In the genomic region with DNA sequence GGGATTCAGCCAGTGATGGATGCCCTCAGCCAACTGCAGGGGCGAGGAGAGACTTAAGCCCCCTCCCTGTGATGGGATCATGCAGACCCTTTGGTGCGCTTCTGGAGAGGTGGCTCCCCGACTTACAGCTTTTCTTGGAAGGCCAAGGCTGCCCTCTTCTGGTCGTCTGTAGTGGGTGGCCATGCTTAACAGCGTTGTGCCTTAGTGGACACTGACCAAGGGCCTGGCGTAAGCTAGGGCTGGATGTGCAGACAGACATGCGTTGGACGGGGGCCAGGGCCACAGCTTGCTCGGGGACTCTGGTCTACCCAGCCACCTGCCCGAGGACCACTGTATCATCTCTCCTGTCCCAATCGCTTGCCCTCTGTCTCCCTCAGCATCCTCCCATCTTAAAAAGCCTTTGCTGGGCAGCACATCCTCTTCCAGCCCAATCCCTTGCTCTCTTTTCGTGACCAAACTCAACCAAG, we compare ENCODE assay signal across 1 cellular context.
A peak's percentile ranks its signal among the peaks of the same experiment; 100 is the strongest.
TF ChIP-seq lines count a peak whose summit lies in the region.

No MANE protein-coding gene starts in this region.

TF ChIP-seq in HepG2, 621 proteins besides CTCF, POLR2A, EP300 and RAD21 (continued from another document):
- TF ChIP-seq ZNF687 (CRISPR knock-in tag; IDR thresholded peaks at IDR 0.05) (peak; percentile 30; the same call in 1 of the 2 replicates), ZBTB4 (CRISPR knock-in tag; IDR thresholded peaks at IDR 0.05; ENCODE audit: borderline replicate concordance) (0 out of 2 replicates have a peak, but pooled peaks have one; percentile 34), XRCC5 (optimal IDR thresholded peaks at IDR 0.05; ENCODE audit: low read length) (peak; percentile 32), SMC3 (IDR thresholded peaks at IDR 0.05; ENCODE audit: low read length) (peak; percentile 55; the same call in 1 of the 2 replicates), FOSL2 (CRISPR knock-in tag; IDR thresholded peaks at IDR 0.05) (0 out of 2 replicates have a peak, but pooled peaks have one; percentile 8), E2F5 (CRISPR knock-in tag; conservative IDR thresholded peaks at IDR 0.05) (no peak), NRL (CRISPR knock-in tag; IDR thresholded peaks at IDR 0.05; ENCODE audit: borderline replicate concordance) (0 out of 2 replicates have a peak, but pooled peaks have one; percentile 25), STAG1 (CRISPR knock-in tag; IDR thresholded peaks at IDR 0.05) (peak; percentile 94), TEAD3 (CRISPR knock-in tag; optimal IDR thresholded peaks at IDR 0.05; ENCODE audit: borderline replicate concordance) (peak; percentile 25)
- TF ChIP-seq, protein P1, sequence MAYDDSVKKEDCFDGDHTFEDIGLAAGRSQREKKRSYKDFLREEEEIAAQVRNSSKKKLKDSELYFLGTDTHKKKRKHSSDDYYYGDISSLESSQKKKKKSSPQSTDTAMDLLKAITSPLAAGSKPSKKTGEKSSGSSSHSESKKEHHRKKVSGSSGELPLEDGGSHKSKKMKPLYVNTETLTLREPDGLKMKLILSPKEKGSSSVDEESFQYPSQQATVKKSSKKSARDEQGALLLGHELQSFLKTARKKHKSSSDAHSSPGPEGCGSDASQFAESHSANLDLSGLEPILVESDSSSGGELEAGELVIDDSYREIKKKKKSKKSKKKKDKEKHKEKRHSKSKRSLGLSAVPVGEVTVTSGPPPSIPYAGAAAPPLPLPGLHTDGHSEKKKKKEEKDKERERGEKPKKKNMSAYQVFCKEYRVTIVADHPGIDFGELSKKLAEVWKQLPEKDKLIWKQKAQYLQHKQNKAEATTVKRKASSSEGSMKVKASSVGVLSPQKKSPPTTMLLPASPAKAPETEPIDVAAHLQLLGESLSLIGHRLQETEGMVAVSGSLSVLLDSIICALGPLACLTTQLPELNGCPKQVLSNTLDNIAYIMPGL (CRISPR knock-in tag; IDR thresholded peaks at IDR 0.05; ENCODE audit: borderline replicate concordance in 1 of 2, low read depth in 1 of 2): 0 out of 4 replicates have a peak, but pooled peaks of 1 of the 2 experiments have one; percentile 34
